Comparison of ENCODE assay signal across 1 cellular context in genomic region chr21:37429356-37429755, GRCh38.
TF ChIP-seq lines count a peak whose summit lies in the region.

No MANE protein-coding gene starts in this region.

TF ChIP-seq in GM23338, 12 proteins besides CTCF, POLR2A, EP300 and RAD21 (continued from another document):
- TF ChIP-seq ZNF462 (CRISPR knock-in tag; IDR thresholded peaks at IDR 0.05), result no peak
- TF ChIP-seq NANOG (IDR thresholded peaks at IDR 0.05; ENCODE audit: borderline replicate concordance), result no peak
- no peak for TF ChIP-seq ETS1 (IDR thresholded peaks at IDR 0.05)
- no peak for TF ChIP-seq EZH2 (IDR thresholded peaks at IDR 0.05; ENCODE audit: low read depth, unreplicated experiment)
- TF ChIP-seq REST (IDR thresholded peaks at IDR 0.05; ENCODE audit: unreplicated experiment), result no peak
- no peak for TF ChIP-seq STAT1 (IDR thresholded peaks at IDR 0.05; ENCODE audit: unreplicated experiment)
